ENCODE assay signal across 8 cellular contexts in genomic region chr17:28747046-28747691, GRCh38. TPM values are rescaled to one million over a fixed set of nuclear protein-coding genes. Genes with fewer than 3 reads are reported as not detected.
A peak's percentile ranks its signal among the peaks of the same experiment; 100 is the strongest.
DNase-seq lines count a peak whose midpoint lies in the region; ATAC-seq, FAIRE-seq and TF ChIP-seq lines count a peak whose summit lies in the region.

No MANE protein-coding gene starts in this region.

- peaks cover 77% of the 10 kb centered on the region for H3K36me3 ChIP-seq in DOHH2 (ENCODE audit: control insufficient read depth, low read length)
- peaks cover 77% of the 10 kb centered on the region for H3K36me3 ChIP-seq in OCI-LY7 (ENCODE audit: insufficient read depth, low read length)

- DNase-seq in OCI-LY7 (ENCODE audit: low spot score) (no peak), posterior cingulate gyrus (peak in 8 of 10 donors; percentile 48 to 96 (median 72)), urothelium cell line (ENCODE audit: low spot score) (no peak), NK-92 (lab: John Stamatoyannopoulos, UW; ENCODE audit: unreplicated experiment) (no peak)

- H3K79me2 ChIP-seq in DOHH2 (ENCODE audit: control insufficient read depth, low read length): peaks cover 64% of the 10 kb centered on the region
- peaks cover 39% of the 10 kb centered on the region for H3K79me2 ChIP-seq in OCI-LY7 (ENCODE audit: insufficient read depth, low read depth, low read length)

- CTCF ChIA-PET in OCI-LY7 (lab: Charles Lee; ENCODE audit: unreplicated experiment): interaction anchor here (3.5 kb wide), 1 partner anchor 20 kb away, joined by 18 read pairs; the partner anchor contains the start of gene TLCD1

- H3K4me2 ChIP-seq in DOHH2 (ENCODE audit: low read length): peak overlapping the region; percentile 99
- peak overlapping the region; percentile 96 for H3K4me2 ChIP-seq in OCI-LY7 (ENCODE audit: low read length)

- BruUV-seq in OCI-LY7 (replicated peaks; lab: Mats Ljungman, UMichigan): no TSS peak

- H3K9me3 ChIP-seq in DOHH2 (ENCODE audit: control insufficient read depth, insufficient read depth, low read length) (no peaks in the 10 kb centered on the region), OCI-LY7 (ENCODE audit: low read length) (no peaks in the 10 kb centered on the region)

- H3K4me3 ChIP-seq in DOHH2 (ENCODE audit: low read length) (no peak overlapping the region), OCI-LY7 (ENCODE audit: low read depth, low read length, poor library complexity, severe bottlenecking) (peak overlapping the region; percentile 98)

- H3F3A ChIP-seq in DOHH2 (ENCODE audit: control insufficient read depth, insufficient read depth): peaks cover 27% of the 10 kb centered on the region

- H2AFZ ChIP-seq in OCI-LY7 (ENCODE audit: low read length): no peak overlapping the region

- ATAC-seq in esophagus mucosa (peak; percentile 22), HG03571 (IDR thresholded peaks at IDR 0.05; ENCODE audit: unreplicated experiment) (no peak), GM19452 (IDR thresholded peaks at IDR 0.05; ENCODE audit: unreplicated experiment) (no peak)

- intact Hi-C loops in OCI-LY7 (cut with micrococcal nuclease; ENCODE audit: unreplicated experiment): no loop called here
- intact Hi-C loops in posterior cingulate gyrus (cut with DNase I): no loop called here

- H3K27me3 ChIP-seq in DOHH2 (ENCODE audit: control insufficient read depth, low read length): no peaks in the 10 kb centered on the region

- H3K27ac ChIP-seq in DOHH2 (ENCODE audit: low read depth, low read length): no peak overlapping the region; the same call in 1 of the 2 replicates
- H3K27ac ChIP-seq in OCI-LY7 (ENCODE audit: low read depth, low read length, poor library complexity, severe bottlenecking): peak overlapping the region; percentile 95

- FAIRE-seq in urothelium cell line (lab: Jason Lieb, UNC): no peak

- peaks cover 27% of the 10 kb centered on the region for H4K20me1 ChIP-seq in DOHH2 (ENCODE audit: control insufficient read depth, insufficient read depth, low read depth, low read length)
- peaks cover 30% of the 10 kb centered on the region for H4K20me1 ChIP-seq in OCI-LY7 (ENCODE audit: insufficient read depth, low read length)

- H3K4me1 ChIP-seq in DOHH2 (ENCODE audit: control insufficient read depth, low read length) (peaks cover 44% of the 10 kb centered on the region), OCI-LY7 (ENCODE audit: insufficient read depth, low read length, poor library complexity, severe bottlenecking) (peaks cover 49% of the 10 kb centered on the region)

- POLR2A ChIA-PET in OCI-LY7 (lab: Charles Lee): interaction anchor here (1.6 kb wide), 1 partner anchor 19 kb away, joined by 12 read pairs; no protein-coding TSS in a partner anchor

- no peaks in the 10 kb centered on the region for H3K9me2 ChIP-seq in DOHH2 (replicated peaks; ENCODE audit: control insufficient read depth, low read length)
- H3K9me2 ChIP-seq in OCI-LY7 (ENCODE audit: insufficient read depth, low read length): no peaks in the 10 kb centered on the region

- TF ChIP-seq CTCF in DOHH2 (IDR thresholded peaks at IDR 0.05; ENCODE audit: low read depth, low read length, poor library complexity, severe bottlenecking): no peak
- TF ChIP-seq CTCF in OCI-LY7 (conservative IDR thresholded peaks at IDR 0.05; ENCODE audit: low read length): no peak

RNA-seq across cellular contexts. Expression of gene TRAF4, which starts 3.4 kb away (rescaled TPM):
- 73.6 and 105 TPM in 2 replicates for total RNA-seq in OCI-LY7 (2014; rRNA removed; shearing (Covaris generic))
- total RNA-seq in OCI-LY7 (2022) (116 and 123 TPM in 2 replicates), esophagus mucosa (41.6 TPM)

RNA-seq across cellular contexts. Expression of gene NEK8, which starts 18.6 kb away (rescaled TPM):
- 12.2 and 17.0 TPM in 2 replicates for total RNA-seq in OCI-LY7 (2014; rRNA removed; shearing (Covaris generic))
- total RNA-seq in OCI-LY7 (2022): 14.0 and 15.1 TPM in 2 replicates
- 3.9 TPM for total RNA-seq in esophagus mucosa

RNA-seq across cellular contexts. Expression of gene TLCD1, which starts 21.1 kb away (rescaled TPM):
- total RNA-seq in OCI-LY7 (2014; rRNA removed; shearing (Covaris generic)): 0.28 and 1.6 TPM in 2 replicates
- total RNA-seq in OCI-LY7 (2022) (2.5 and 3.4 TPM in 2 replicates), esophagus mucosa (14.7 TPM)

RNA-seq across cellular contexts. Expression of gene RPL23A, which starts 27.4 kb away (rescaled TPM):
- total RNA-seq in OCI-LY7 (2014; rRNA removed; shearing (Covaris generic)): 930 and 1,152 TPM in 2 replicates
- total RNA-seq in OCI-LY7 (2022): 2,557 and 2,633 TPM in 2 replicates
- 1,336 TPM for total RNA-seq in esophagus mucosa

RNA-seq across cellular contexts. Expression of gene RAB34, which starts 29.5 kb away (rescaled TPM):
- 0.22 TPM in 1 of 2 replicates, not detected in the other for total RNA-seq in OCI-LY7 (2014; rRNA removed; shearing (Covaris generic))
- total RNA-seq in OCI-LY7 (2022): 0.46 and 0.99 TPM in 2 replicates
- total RNA-seq in esophagus mucosa: 34.2 TPM

Comparison
In these comparisons a context has a peak if more than half of its experiments do, and no peak if none do; other contexts are left out.
1. DNase-seq: peak in posterior cingulate gyrus (8 of 10); none in OCI-LY7 (single experiment), urothelium cell line (single experiment) and NK-92 (single experiment).